Comparison of ENCODE assay signal across 1 cellular context in genomic region chr5:106121972-106122605, GRCh38.
A peak's percentile ranks its signal among the peaks of the same experiment; 100 is the strongest.
TF ChIP-seq lines count a peak whose summit lies in the region.

No MANE protein-coding gene starts in this region.

TF ChIP-seq in GM23338, 12 proteins besides CTCF, POLR2A, EP300 and RAD21 (continued from another document):
- TF ChIP-seq ZNF462 (CRISPR knock-in tag; IDR thresholded peaks at IDR 0.05), result peak; percentile 73
- no peak for TF ChIP-seq STAT1 (IDR thresholded peaks at IDR 0.05; ENCODE audit: unreplicated experiment)
